ENCODE assay signal across 8 cellular contexts in the genomic region with DNA sequence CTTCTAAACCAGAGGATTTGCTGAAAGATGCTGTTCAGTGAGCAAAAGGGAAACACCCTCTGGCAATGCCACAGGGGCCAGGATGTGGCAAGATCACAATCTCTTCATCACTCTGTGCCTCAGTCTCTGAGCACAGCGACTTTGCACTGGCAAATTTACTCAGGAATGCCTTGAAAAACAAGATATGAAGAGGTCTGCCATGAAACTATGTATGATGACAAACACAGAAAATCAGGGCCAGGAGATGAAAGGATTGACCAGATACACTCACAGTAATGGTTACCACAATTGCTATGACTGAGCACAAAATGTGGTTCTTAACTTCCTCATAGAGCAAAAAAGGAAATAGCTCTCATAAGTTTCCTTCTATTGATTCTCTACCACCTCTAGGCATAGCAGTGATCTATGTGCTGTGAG. TPM values are rescaled to one million over a fixed set of nuclear protein-coding genes. Genes with fewer than 3 reads are reported as not detected.
DNase-seq lines count a peak whose midpoint lies in the region; ATAC-seq and TF ChIP-seq lines count a peak whose summit lies in the region.

No MANE protein-coding gene starts in this region.

- H3K4me3 Mint-ChIP-seq in activated CD8-positive, alpha-beta memory T cell treated with anti-CD3 and anti-CD28 coated beads, Interleukin-2, amount 10 ng/mL, durations not matched to agents 7 days and 5 days: peak overlapping the region; percentile 52

- in situ Hi-C loops in Caki2 (cut with HindIII; ENCODE audit: low pct_unique_long_range_greater_than_20kb, low sequenced_read_pairs): no loop called here

- no peak overlapping the region for H3K4me3 ChIP-seq in lower lobe of right lung

- DNase-seq in Caki2 (ENCODE audit: low read depth): peak; percentile 30
- peak; percentile 41 for DNase-seq in KG1 (lab: John Stamatoyannopoulos, UW)
- peak; percentile 86 for DNase-seq in activated CD8-positive, alpha-beta memory T cell treated with anti-CD3 and anti-CD28 coated beads, Interleukin-2, amount 10 ng/mL, durations not matched to agents 7 days and 5 days
- DNase-seq in lower lobe of right lung: no peak
- no peak for DNase-seq in SW 1271 (lab: John Stamatoyannopoulos, UW)
- no peak for DNase-seq in NCI-H1105 (lab: John Stamatoyannopoulos, UW)
- no peak for DNase-seq in NCI-H2196 treated with DMSO at 0.1 percent for 48 hours (lab: John Stamatoyannopoulos, UW; ENCODE audit: unreplicated experiment)

- H3K27me3 Mint-ChIP-seq in activated CD8-positive, alpha-beta memory T cell treated with anti-CD3 and anti-CD28 coated beads, Interleukin-2, amount 10 ng/mL, durations not matched to agents 7 days and 5 days: no peaks in the 10 kb centered on the region

- no peaks in the 10 kb centered on the region for H3K27me3 ChIP-seq in lower lobe of right lung (ENCODE audit: low read depth)

- intact Hi-C loops in lower lobe of right lung (cut with DNase I): no loop called here

- H3K36me3 ChIP-seq in lower lobe of right lung: peaks cover 13% of the 10 kb centered on the region

- H3K36me3 Mint-ChIP-seq in activated CD8-positive, alpha-beta memory T cell treated with anti-CD3 and anti-CD28 coated beads, Interleukin-2, amount 10 ng/mL, durations not matched to agents 7 days and 5 days: peaks cover 31% of the 10 kb centered on the region

- ATAC-seq in GM21515 (IDR thresholded peaks at IDR 0.05; ENCODE audit: unreplicated experiment) (peak; percentile 76), lower lobe of right lung (peak; percentile 37 to 76)
- peak; percentile 74 for ATAC-seq in activated CD8-positive, alpha-beta memory T cell treated with anti-CD3 and anti-CD28 coated beads, Interleukin-2, amount 10 ng/mL, durations not matched to agents 7 days and 5 days

- H3K27ac Mint-ChIP-seq in activated CD8-positive, alpha-beta memory T cell treated with anti-CD3 and anti-CD28 coated beads, Interleukin-2, amount 10 ng/mL, durations not matched to agents 7 days and 5 days: peak overlapping the region; percentile 89

- no peak overlapping the region for H3K27ac ChIP-seq in lower lobe of right lung

- no peak for TF ChIP-seq CTCF in lower lobe of right lung (IDR thresholded peaks at IDR 0.05)

- H3K9me3 ChIP-seq in lower lobe of right lung: no peaks in the 10 kb centered on the region

- H3K4me1 Mint-ChIP-seq in activated CD8-positive, alpha-beta memory T cell treated with anti-CD3 and anti-CD28 coated beads, Interleukin-2, amount 10 ng/mL, durations not matched to agents 7 days and 5 days: peaks cover 57% of the 10 kb centered on the region

- CTCF ChIA-PET in activated CD8-positive, alpha-beta memory T cell treated with anti-CD3 and anti-CD28 coated beads, Interleukin-2, amount 10 ng/mL, durations not matched to agents 7 days and 5 days (lab: Charles Lee): interaction anchor here (1.0 to 1.3 kb wide), 2 partner anchors 54 to 331 kb away, joined by 3 read pairs; no protein-coding TSS in a partner anchor

- no peaks in the 10 kb centered on the region for H3K9me3 Mint-ChIP-seq in activated CD8-positive, alpha-beta memory T cell treated with anti-CD3 and anti-CD28 coated beads, Interleukin-2, amount 10 ng/mL, durations not matched to agents 7 days and 5 days (ENCODE audit: low read depth)

- peaks cover 31% of the 10 kb centered on the region for H3K4me1 ChIP-seq in lower lobe of right lung

RNA-seq across cellular contexts. Expression of a gene that starts 5.8 kb away (rescaled TPM):
- 4.0 and 7.6 TPM in 2 replicates for total RNA-seq in Caki2 (2014; rRNA removed; shearing (Covaris generic); ENCODE audit: low replicate concordance)
- total RNA-seq in activated CD8-positive, alpha-beta memory T cell treated with anti-CD3 and anti-CD28 coated beads, Interleukin-2, amount 10 ng/mL, durations not matched to agents 7 days and 5 days: 10 to 100 TPM; 30.8 to 39.2 TPM
- total RNA-seq in lower lobe of right lung: 17.0 TPM

RNA-seq across cellular contexts. Expression of a gene that starts 6.0 kb away (rescaled TPM):
- total RNA-seq in Caki2 (2014; rRNA removed; shearing (Covaris generic); ENCODE audit: low replicate concordance): 0.55 and 20.8 TPM in 2 replicates
- 10 to 100 TPM; 12.9 to 16.0 TPM for total RNA-seq in activated CD8-positive, alpha-beta memory T cell treated with anti-CD3 and anti-CD28 coated beads, Interleukin-2, amount 10 ng/mL, durations not matched to agents 7 days and 5 days
- 18.4 TPM for total RNA-seq in lower lobe of right lung

Comparison
In these comparisons a context has a peak if more than half of its experiments do, and no peak if none do; other contexts are left out.
1. DNase-seq: peak in Caki2 (single experiment), KG1 (single experiment) and activated CD8-positive, alpha-beta memory T cell treated with anti-CD3 and anti-CD28 coated beads, Interleukin-2, amount 10 ng/mL, durations not matched to agents 7 days and 5 days (single experiment); none in lower lobe of right lung (single experiment), SW 1271 (0 of 2), NCI-H1105 (single experiment) and NCI-H2196 treated with DMSO at 0.1 percent for 48 hours (single experiment).
2. Peak in every context shown above with its lines, with median percentiles within 50 percentile points of each other: ATAC-seq.